ENCODE assay signal across 1 cellular context in the genomic region with DNA sequence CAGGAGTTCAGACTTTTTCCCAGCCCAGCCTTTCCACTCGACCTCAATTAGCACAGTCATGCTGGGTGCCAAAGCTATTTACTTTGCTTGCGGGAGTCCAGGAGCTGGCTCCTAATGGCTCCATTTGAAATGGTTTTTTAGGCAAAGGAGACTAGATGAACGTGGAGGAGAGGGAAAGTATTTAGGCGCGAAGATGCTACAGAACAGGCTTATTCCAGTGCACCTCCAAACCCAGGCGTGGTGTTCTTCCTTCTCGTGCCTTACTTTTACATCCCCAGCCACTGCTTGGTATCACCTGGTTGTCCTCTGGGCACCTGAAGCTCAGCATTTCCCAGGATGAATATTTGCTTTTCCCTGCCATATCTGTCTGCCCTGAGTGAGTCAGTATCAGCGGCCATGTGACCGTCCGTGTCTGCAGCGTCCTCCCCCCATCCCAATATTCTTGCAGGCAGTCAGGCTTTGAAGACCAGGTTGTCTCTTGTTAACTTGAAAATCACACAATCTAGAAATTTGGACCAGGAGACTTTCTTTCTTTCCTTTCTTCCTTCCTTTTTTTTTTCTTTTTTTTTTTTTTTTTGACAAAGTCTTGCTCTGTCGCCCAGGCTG.
TF ChIP-seq lines count a peak whose summit lies in the region.

No MANE protein-coding gene starts in this region.

TF ChIP-seq in GM12878, 131 proteins besides CTCF, POLR2A, EP300 and RAD21 (continued from another document):
- TF ChIP-seq NFXL1 (IDR thresholded peaks at IDR 0.05; ENCODE audit: borderline replicate concordance) (no peak), KLF5 (IDR thresholded peaks at IDR 0.05; ENCODE audit: partially characterized antibody) (no peak), RUNX3 (IDR thresholded peaks at IDR 0.05; ENCODE audit: low read length) (no peak), SIX5 (IDR thresholded peaks at IDR 0.05; ENCODE audit: low read depth, low read length, severe bottlenecking) (no peak), YY1 (IDR thresholded peaks at IDR 0.05; ENCODE audit: low read depth, low read length) (no peak), HCFC1 (IDR thresholded peaks at IDR 0.05; ENCODE audit: low read length) (no peak), SP1 (IDR thresholded peaks at IDR 0.05; ENCODE audit: low read depth, low read length) (no peak), SKIL (IDR thresholded peaks at IDR 0.05; ENCODE audit: low read depth, poor library complexity, severe bottlenecking) (no peak), ATF7 (IDR thresholded peaks at IDR 0.05; ENCODE audit: low read depth) (no peak), ASH2L (IDR thresholded peaks at IDR 0.05; ENCODE audit: borderline replicate concordance, low read depth) (no peak), ZNF24 (IDR thresholded peaks at IDR 0.05) (no peak), POLR2AphosphoS5 (IDR thresholded peaks at IDR 0.05; ENCODE audit: low read length) (no peak), SPI1 (IDR thresholded peaks at IDR 0.05; ENCODE audit: borderline replicate concordance, insufficient read depth, low read depth, low read length) (no peak)
- TF ChIP-seq, protein P1, sequence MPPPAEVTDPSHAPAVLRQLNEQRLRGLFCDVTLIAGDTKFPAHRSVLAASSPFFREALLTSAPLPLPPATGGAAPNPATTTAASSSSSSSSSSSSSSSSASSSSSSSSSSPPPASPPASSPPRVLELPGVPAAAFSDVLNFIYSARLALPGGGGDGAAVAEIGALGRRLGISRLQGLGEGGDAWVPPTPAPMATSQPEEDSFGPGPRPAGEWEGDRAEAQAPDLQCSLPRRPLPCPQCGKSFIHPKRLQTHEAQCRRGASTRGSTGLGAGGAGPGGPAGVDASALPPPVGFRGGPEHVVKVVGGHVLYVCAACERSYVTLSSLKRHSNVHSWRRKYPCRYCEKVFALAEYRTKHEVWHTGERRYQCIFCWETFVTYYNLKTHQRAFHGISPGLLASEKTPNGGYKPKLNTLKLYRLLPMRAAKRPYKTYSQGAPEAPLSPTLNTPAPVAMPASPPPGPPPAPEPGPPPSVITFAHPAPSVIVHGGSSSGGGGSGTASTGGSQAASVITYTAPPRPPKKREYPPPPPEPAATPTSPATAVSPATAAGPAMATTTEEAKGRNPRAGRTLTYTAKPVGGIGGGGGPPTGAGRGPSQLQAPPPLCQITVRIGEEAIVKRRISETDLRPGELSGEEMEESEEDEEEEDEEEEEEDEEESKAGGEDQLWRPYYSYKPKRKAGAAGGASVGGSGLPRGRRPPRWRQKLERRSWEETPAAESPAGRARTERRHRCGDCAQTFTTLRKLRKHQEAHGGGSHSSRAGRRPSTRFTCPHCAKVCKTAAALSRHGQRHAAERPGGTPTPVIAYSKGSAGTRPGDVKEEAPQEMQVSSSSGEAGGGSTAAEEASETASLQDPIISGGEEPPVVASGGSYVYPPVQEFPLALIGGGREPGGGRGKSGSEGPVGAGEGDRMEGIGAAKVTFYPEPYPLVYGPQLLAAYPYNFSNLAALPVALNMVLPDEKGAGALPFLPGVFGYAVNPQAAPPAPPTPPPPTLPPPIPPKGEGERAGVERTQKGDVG (CRISPR knock-in tag; IDR thresholded peaks at IDR 0.05): no peak
- TF ChIP-seq, protein P2, sequence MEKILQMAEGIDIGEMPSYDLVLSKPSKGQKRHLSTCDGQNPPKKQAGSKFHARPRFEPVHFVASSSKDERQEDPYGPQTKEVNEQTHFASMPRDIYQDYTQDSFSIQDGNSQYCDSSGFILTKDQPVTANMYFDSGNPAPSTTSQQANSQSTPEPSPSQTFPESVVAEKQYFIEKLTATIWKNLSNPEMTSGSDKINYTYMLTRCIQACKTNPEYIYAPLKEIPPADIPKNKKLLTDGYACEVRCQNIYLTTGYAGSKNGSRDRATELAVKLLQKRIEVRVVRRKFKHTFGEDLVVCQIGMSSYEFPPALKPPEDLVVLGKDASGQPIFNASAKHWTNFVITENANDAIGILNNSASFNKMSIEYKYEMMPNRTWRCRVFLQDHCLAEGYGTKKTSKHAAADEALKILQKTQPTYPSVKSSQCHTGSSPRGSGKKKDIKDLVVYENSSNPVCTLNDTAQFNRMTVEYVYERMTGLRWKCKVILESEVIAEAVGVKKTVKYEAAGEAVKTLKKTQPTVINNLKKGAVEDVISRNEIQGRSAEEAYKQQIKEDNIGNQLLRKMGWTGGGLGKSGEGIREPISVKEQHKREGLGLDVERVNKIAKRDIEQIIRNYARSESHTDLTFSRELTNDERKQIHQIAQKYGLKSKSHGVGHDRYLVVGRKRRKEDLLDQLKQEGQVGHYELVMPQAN (conservative IDR thresholded peaks at IDR 0.05): no peak
